Comparison of ENCODE assay signal across 8 cellular contexts in genomic region chr3:30012941-30013543, GRCh38.
A peak's percentile ranks its signal among the peaks of the same experiment; 100 is the strongest.
DNase-seq lines count a peak whose midpoint lies in the region; ATAC-seq and TF ChIP-seq lines count a peak whose summit lies in the region.

No MANE protein-coding gene starts in this region.

- no peaks in the 10 kb centered on the region for H3K79me2 ChIP-seq in neural progenitor cell (ENCODE audit: low read depth)

- intact Hi-C loops in transverse colon (cut with DNase I; ENCODE audit: low total_unique reads): no loop called here

- TF ChIP-seq EP300 in transverse colon (IDR thresholded peaks at IDR 0.05; ENCODE audit: low read depth): no peak

- in situ Hi-C loops in transverse colon (cut with MboI; ENCODE audit: low pct_ligation_motif_present in 1 of 4, low pct_unique_long_range_greater_than_20kb in 1 of 4, low sequenced_read_pairs in 3 of 4): no loop called here

- no peak overlapping the region for H2AFZ ChIP-seq in neural progenitor cell (replicated peaks)

- no peak overlapping the region for H3K27ac Mint-ChIP-seq in neural progenitor cell

- no peak for TF ChIP-seq POLR2A in transverse colon (IDR thresholded peaks at IDR 0.05)

- H3F3A ChIP-seq in neural progenitor cell (ENCODE audit: low read depth): no peaks in the 10 kb centered on the region

- H3K4me2 ChIP-seq in neural progenitor cell: no peak overlapping the region

- peak; percentile 54 for TF ChIP-seq CTCF in fibroblast of the aortic adventitia (IDR thresholded peaks at IDR 0.05; ENCODE audit: insufficient read depth, low read length)
- TF ChIP-seq CTCF in neural progenitor cell (IDR thresholded peaks at IDR 0.05): peak; percentile 82
- TF ChIP-seq CTCF in transverse colon (IDR thresholded peaks at IDR 0.05): peak; percentile 60 to 66 (median 65)

- peaks cover 2% of the 10 kb centered on the region for H3K36me3 Mint-ChIP-seq in neural progenitor cell

- no peak overlapping the region for H3K9ac ChIP-seq in neural progenitor cell

- H3K27ac ChIP-seq in neural progenitor cell (no peak overlapping the region), transverse colon (no peak overlapping the region)

- ATAC-seq in HG03442 (IDR thresholded peaks at IDR 0.05; ENCODE audit: unreplicated experiment) (peak; percentile 59), GM19035 (IDR thresholded peaks at IDR 0.05; ENCODE audit: unreplicated experiment) (no peak)

- peaks cover 3% of the 10 kb centered on the region for H3K27me3 Mint-ChIP-seq in neural progenitor cell (ENCODE audit: insufficient read depth, low read depth)

- H3K4me1 Mint-ChIP-seq in neural progenitor cell: peaks cover 13% of the 10 kb centered on the region

- H3K4me3 ChIP-seq in fibroblast of the aortic adventitia (ENCODE audit: low read depth, low read length) (no peak overlapping the region), neural progenitor cell (no peak overlapping the region), transverse colon (no peak overlapping the region)

- H3K36me3 ChIP-seq in neural progenitor cell (no peaks in the 10 kb centered on the region), transverse colon (no peaks in the 10 kb centered on the region)

- DNase-seq in DMS114 treated with DMSO at 0.1 percent for 48 hours (lab: John Stamatoyannopoulos, UW; ENCODE audit: unreplicated experiment): peak; percentile 29
- peak; percentile 25 for DNase-seq in NCI-H82 treated with DMSO at 0.1 percent for 48 hours (lab: John Stamatoyannopoulos, UW; ENCODE audit: unreplicated experiment)
- peak; percentile 13 for DNase-seq in activated T-cell treated with anti-CD3 and anti-CD28 coated beads for 24 hours (ENCODE audit: low read depth)
- DNase-seq in fibroblast of the aortic adventitia (ENCODE audit: low read depth): peak; percentile 85
- peak; percentile 85 for DNase-seq in neural progenitor cell (ENCODE audit: low spot score)
- DNase-seq in transverse colon: peak; percentile 79

- H3K9me3 ChIP-seq in neural progenitor cell (ENCODE audit: low read depth): no peaks in the 10 kb centered on the region
- no peaks in the 10 kb centered on the region for H3K9me3 ChIP-seq in transverse colon

- H3K4me1 ChIP-seq in neural progenitor cell: no peaks in the 10 kb centered on the region
- H3K4me1 ChIP-seq in transverse colon: no peaks in the 10 kb centered on the region

- no peaks in the 10 kb centered on the region for H4K20me1 ChIP-seq in neural progenitor cell (ENCODE audit: low read depth)

- 0% methylated on average over 2 of the region's 2 CpGs for WGBS in transverse colon (ENCODE audit: low coverage in 1 of 2), 2 donors

- peaks cover 4% of the 10 kb centered on the region for H3K9me3 Mint-ChIP-seq in neural progenitor cell

- H3K27me3 ChIP-seq in neural progenitor cell (no peaks in the 10 kb centered on the region), transverse colon (no peaks in the 10 kb centered on the region)

- H3K4me3 Mint-ChIP-seq in neural progenitor cell: no peak overlapping the region

Comparison
In these comparisons a context has a peak if more than half of its experiments do, and no peak if none do; other contexts are left out.
1. DNase-seq: peak in every context shown above with its lines; median percentile 85 in fibroblast of the aortic adventitia; 85 in neural progenitor cell; 79 in transverse colon; 29 in DMS114 treated with DMSO at 0.1 percent for 48 hours; 25 in NCI-H82 treated with DMSO at 0.1 percent for 48 hours; 13 in activated T-cell treated with anti-CD3 and anti-CD28 coated beads for 24 hours.